ENCODE assay signal across 28 cellular contexts in genomic region chr11:116654526-116654925, GRCh38.
"Had no signal": no experiment of that assay in that cellular context is flagged by ENCODE, and none has a peak within 500 bp of the region (broad histone marks: within the 10 kb centered on the region; RNA-seq: fewer than 3 reads in every experiment).

No MANE protein-coding gene starts in this region.

- H3K9me3 ChIP-seq: neutrophil, ovary, right lobe of liver, thoracic aorta, thyroid gland, uterus had no signal

- H3K4me1 ChIP-seq: parathyroid adenoma, psoas muscle, sigmoid colon, stomach, thyroid gland, tibial nerve, upper lobe of left lung, uterus had no signal

- DNase-seq: naive B cell; naive thymus-derived CD8-positive, alpha-beta T cell; nephron progenitor cell; nucleus accumbens; ovary; posterior cingulate gyrus; psoas muscle; right cardiac atrium; right lobe of liver; sigmoid colon; small intestine; stimulated activated CD4-positive, alpha-beta T cell treated with anti-CD3 and anti-CD28 coated beads, Interleukin-15, amount 100 ng/mL, for 24 hours; stimulated activated CD4-positive, alpha-beta T cell treated with anti-CD3 and anti-CD28 coated beads, Interleukin-2, amount 100 ng/mL, for 24 hours; stimulated activated CD4-positive, alpha-beta T cell treated with anti-CD3 and anti-CD28 coated beads, Interleukin-2, amount 100 ng/mL, for 48 hours; stimulated activated CD4-positive, alpha-beta T cell treated with anti-CD3 and anti-CD28 coated beads, Interleukin-4, amount 100 ng/mL, for 24 hours; stimulated activated naive B cell treated with anti-CD40 and anti-IgM and Interleukin-4, amounts not matched to agents 10 μg/mL and 1 μg/mL and 100 μg/mL, for 72 hours; stimulated activated naive CD4-positive, alpha-beta T cell treated with Interleukin-2 at 50 U/mL for 16 hours; stomach; thyroid gland; trophoblast cell; upper lobe of left lung; uterus had no signal

- ATAC-seq: naive thymus-derived CD8-positive, alpha-beta T cell; natural killer cell treated with Interleukin-12 subunit alpha and Interleukin-12 subunit beta and Interleukin-15 and Interleukin-18, amount 100 ng/mL, for 72 hours; psoas muscle; right cardiac atrium; right lobe of liver; stimulated activated effector memory CD8-positive, alpha-beta T cell treated with anti-CD3 and anti-CD28 coated beads, Interleukin-12 subunit alpha, Interleukin-12 subunit beta, amount 100 ng/mL, for 72 hours; stimulated activated naive B cell treated with anti-CD40 and anti-IgM and Interleukin-4, amounts not matched to agents 10 μg/mL and 1 μg/mL and 100 μg/mL, for 72 hours had no signal

- H3K27me3 ChIP-seq: ovary, right lobe of liver, sigmoid colon, thyroid gland, tibial nerve, upper lobe of left lung, uterus had no signal

- H3K4me3 ChIP-seq: ovary, psoas muscle, right lobe of liver, sigmoid colon, stomach, thoracic aorta, thyroid gland, tibial nerve, upper lobe of left lung, uterus had no signal

- H3K27ac ChIP-seq: neutrophil, ovary, parathyroid adenoma, psoas muscle, right lobe of liver, sigmoid colon, stomach, thoracic aorta, thyroid gland, tibial nerve, upper lobe of left lung, uterus had no signal

- H3K36me3 ChIP-seq: neutrophil, ovary, right lobe of liver, sigmoid colon, stomach, thoracic aorta, thyroid gland, tibial nerve, upper lobe of left lung, uterus had no signal
